ENCODE assay signal across 8 cellular contexts in genomic region chr15:101168463-101168824, GRCh38.
DNase-seq lines count a peak whose midpoint lies in the region; ATAC-seq and TF ChIP-seq lines count a peak whose summit lies in the region.

No MANE protein-coding gene starts in this region.

- peaks cover 38% of the 10 kb centered on the region for H3K9me3 Mint-ChIP-seq in HFFc6
- H3K9me3 Mint-ChIP-seq in activated naive CD4-positive, alpha-beta T cell treated with anti-CD3 and anti-CD28 coated beads, Interleukin-2, amount 50 U/mL, for 72 hours, result peaks cover 17 to 29% of the 10 kb centered on the region in 2 donors
- peaks cover 17 to 40% of the 10 kb centered on the region in 2 donors for H3K9me3 Mint-ChIP-seq in stimulated activated naive CD8-positive, alpha-beta T cell treated with anti-CD3 and anti-CD28 coated beads, Interleukin-15, amount 100 ng/mL, for 72 hours

- no peaks in the 10 kb centered on the region for H3K27me3 ChIP-seq in right atrium auricular region

- peaks cover 46% of the 10 kb centered on the region for H3K36me3 Mint-ChIP-seq in HFFc6 (ENCODE audit: low read depth)
- H3K36me3 Mint-ChIP-seq in activated naive CD4-positive, alpha-beta T cell treated with anti-CD3 and anti-CD28 coated beads, Interleukin-2, amount 50 U/mL, for 72 hours, result peaks cover 30 to 45% of the 10 kb centered on the region in 2 donors

- peak overlapping the region; percentile 94 for H3K27ac Mint-ChIP-seq in HFFc6
- H3K27ac Mint-ChIP-seq in activated naive CD4-positive, alpha-beta T cell treated with anti-CD3 and anti-CD28 coated beads, Interleukin-2, amount 50 U/mL, for 72 hours, result peak overlapping the region; percentile 86 to 98
- H3K27ac Mint-ChIP-seq in stimulated activated naive CD8-positive, alpha-beta T cell treated with anti-CD3 and anti-CD28 coated beads, Interleukin-15, amount 100 ng/mL, for 72 hours, result peak overlapping the region in 1 of 2 donors; percentile 98

- peaks cover 64% of the 10 kb centered on the region for H3K4me1 Mint-ChIP-seq in HFFc6 (ENCODE audit: low read depth)
- peaks cover 40% of the 10 kb centered on the region for H3K4me1 Mint-ChIP-seq in stimulated activated naive CD8-positive, alpha-beta T cell treated with anti-CD3 and anti-CD28 coated beads, Interleukin-15, amount 100 ng/mL, for 72 hours

- ATAC-seq in activated naive CD4-positive, alpha-beta T cell treated with anti-CD3 and anti-CD28 coated beads, Interleukin-2, amount 50 U/mL, for 72 hours, result peak; percentile 13 to 28
- ATAC-seq in stimulated activated naive CD8-positive, alpha-beta T cell treated with anti-CD3 and anti-CD28 coated beads, Interleukin-15, amount 100 ng/mL, for 72 hours, result peak; percentile 48
- ATAC-seq in HG02588 (IDR thresholded peaks at IDR 0.05; ENCODE audit: unreplicated experiment), result no peak

- TF ChIP-seq CTCF in HFFc6 (IDR thresholded peaks at IDR 0.05) (no peak), right atrium auricular region (IDR thresholded peaks at IDR 0.05) (no peak)

- peak overlapping the region; percentile 75 to 85 for H3K27ac ChIP-seq in right atrium auricular region

- peaks cover 2% of the 10 kb centered on the region for H3K27me3 Mint-ChIP-seq in HFFc6 (ENCODE audit: insufficient read depth)
- no peaks in the 10 kb centered on the region for H3K27me3 Mint-ChIP-seq in stimulated activated naive CD8-positive, alpha-beta T cell treated with anti-CD3 and anti-CD28 coated beads, Interleukin-15, amount 100 ng/mL, for 72 hours

- H3K36me3 ChIP-seq in right atrium auricular region, result no peaks in the 10 kb centered on the region

- peaks cover 0 to 52% of the 10 kb centered on the region in 2 donors for H3K4me1 ChIP-seq in right atrium auricular region

- H3K4me3 ChIP-seq in right atrium auricular region, result no peak overlapping the region

- DNase-seq in HFFc6, result no peak
- DNase-seq in activated naive CD4-positive, alpha-beta T cell treated with anti-CD3 and anti-CD28 coated beads, Interleukin-2, amount 50 U/mL, for 72 hours (ENCODE audit: low spot score in 2 of 2), result no peak
- no peak for DNase-seq in right atrium auricular region (ENCODE audit: low spot score)
- DNase-seq in stimulated activated naive CD8-positive, alpha-beta T cell treated with anti-CD3 and anti-CD28 coated beads, Interleukin-15, amount 100 ng/mL, for 72 hours, result peak in 1 of 2 donors; percentile 16
- no peak for DNase-seq in NCI-H2227 treated with DMSO at 0.1 percent for 48 hours (lab: John Stamatoyannopoulos, UW)
- DNase-seq in stimulated activated CD4-positive, alpha-beta T cell treated with anti-CD3 and anti-CD28 coated beads, Interleukin-15, amount 100 ng/mL, for 24 hours, result no peak
- no peak for DNase-seq in NCI-H524 treated with DMSO at 0.1 percent for 48 hours (lab: John Stamatoyannopoulos, UW)

- peak overlapping the region; percentile 41 for H3K4me3 Mint-ChIP-seq in HFFc6
- H3K4me3 Mint-ChIP-seq in stimulated activated naive CD8-positive, alpha-beta T cell treated with anti-CD3 and anti-CD28 coated beads, Interleukin-15, amount 100 ng/mL, for 72 hours, result peak overlapping the region; percentile 76 to 88

- peaks cover 9 to 30% of the 10 kb centered on the region in 2 donors for H3K9me3 ChIP-seq in right atrium auricular region
